8 cellular contexts compared by ENCODE assay signal in genomic region chr16:19113577-19114358, GRCh38. TPM values are rescaled to one million over a fixed set of nuclear protein-coding genes. Genes with fewer than 3 reads are reported as not detected.
A peak's percentile ranks its signal among the peaks of the same experiment; 100 is the strongest.
DNase-seq lines count a peak whose midpoint lies in the region; ATAC-seq, FAIRE-seq and TF ChIP-seq lines count a peak whose summit lies in the region.

ITPRIPL2 (plus strand) TSS chr16:19113964; CDS start chr16:19114462, 498 bp downstream.

- peaks cover 69% of the 10 kb centered on the region for H3K27me3 Mint-ChIP-seq in activated naive CD4-positive, alpha-beta T cell treated with anti-CD3 and anti-CD28 coated beads, Interleukin-2, amount 10 ng/mL, durations not matched to agents 7 days and 5 days
- no peaks in the 10 kb centered on the region for H3K27me3 Mint-ChIP-seq in nephron progenitor cell (ENCODE audit: low read depth, poor library complexity)

- CTCF ChIA-PET in activated naive CD4-positive, alpha-beta T cell treated with anti-CD3 and anti-CD28 coated beads, Interleukin-2, amount 10 ng/mL, durations not matched to agents 7 days and 5 days (lab: Charles Lee) = interaction anchor here (1.0 kb wide), 1 partner anchor 18 kb away, joined by 4 read pairs; no protein-coding TSS in a partner anchor

- H3K9me3 Mint-ChIP-seq in activated naive CD4-positive, alpha-beta T cell treated with anti-CD3 and anti-CD28 coated beads, Interleukin-2, amount 10 ng/mL, durations not matched to agents 7 days and 5 days = no peaks in the 10 kb centered on the region
- H3K9me3 Mint-ChIP-seq in nephron progenitor cell = no peaks in the 10 kb centered on the region

- peak within 1 kb of the TSS; percentile 62 for H3K4me3 ChIP-seq in GM06990 (replicated peaks; ENCODE audit: low read depth, low read length)

- H3K4me3 Mint-ChIP-seq in activated naive CD4-positive, alpha-beta T cell treated with anti-CD3 and anti-CD28 coated beads, Interleukin-2, amount 10 ng/mL, durations not matched to agents 7 days and 5 days = peak within 1 kb of the TSS; percentile 40
- peak within 1 kb of the TSS; percentile 78 for H3K4me3 Mint-ChIP-seq in nephron progenitor cell

- TF ChIP-seq CTCF in GM06990 (IDR thresholded peaks at IDR 0.05; ENCODE audit: insufficient read depth, low read length, poor library complexity, severe bottlenecking) (no peak), nephron progenitor cell (IDR thresholded peaks at IDR 0.05) (no peak)

- no peaks in the 10 kb centered on the region for H3K36me3 ChIP-seq in GM06990 (ENCODE audit: control insufficient read depth, insufficient read depth, low read length)

- FAIRE-seq in frontal cortex (lab: Jason Lieb, UNC) = no peak

- H3K27me3 ChIP-seq in GM06990 (replicated peaks; ENCODE audit: control insufficient read depth, insufficient read depth, low read length) = no peaks in the 10 kb centered on the region; the same call in 1 of the 2 replicates

- H3K36me3 Mint-ChIP-seq in activated naive CD4-positive, alpha-beta T cell treated with anti-CD3 and anti-CD28 coated beads, Interleukin-2, amount 10 ng/mL, durations not matched to agents 7 days and 5 days = no peaks in the 10 kb centered on the region
- peaks cover 5% of the 10 kb centered on the region for H3K36me3 Mint-ChIP-seq in nephron progenitor cell (ENCODE audit: low read depth)

- peaks cover 7% of the 10 kb centered on the region for H3K4me1 Mint-ChIP-seq in activated naive CD4-positive, alpha-beta T cell treated with anti-CD3 and anti-CD28 coated beads, Interleukin-2, amount 10 ng/mL, durations not matched to agents 7 days and 5 days
- peaks cover 39% of the 10 kb centered on the region for H3K4me1 Mint-ChIP-seq in nephron progenitor cell

- H3K27ac Mint-ChIP-seq in activated naive CD4-positive, alpha-beta T cell treated with anti-CD3 and anti-CD28 coated beads, Interleukin-2, amount 10 ng/mL, durations not matched to agents 7 days and 5 days = no peak within 1 kb of the TSS
- H3K27ac Mint-ChIP-seq in nephron progenitor cell = peak within 1 kb of the TSS; percentile 72

- no peak for ATAC-seq in HG02840 (IDR thresholded peaks at IDR 0.05; ENCODE audit: low FRiP score, unreplicated experiment)

- DNase-seq in 8988T (peak; percentile 75), GM06990 (ENCODE audit: extremely low read depth, insufficient read length) (peak; percentile 71), LoVo (ENCODE audit: low spot score) (peak; percentile 83), frontal cortex (ENCODE audit: low spot score in 2 of 2) (peak; percentile 60 to 73), nephron progenitor cell (peak; percentile 73)
- no peak for DNase-seq in activated naive CD4-positive, alpha-beta T cell treated with anti-CD3 and anti-CD28 coated beads, Interleukin-2, amount 10 ng/mL, durations not matched to agents 7 days and 5 days
- DNase-seq in stimulated activated naive CD4-positive, alpha-beta T cell treated with Interleukin-2 at 50 U/mL for 16 hours (lab: John Stamatoyannopoulos, UW) = no peak

RNA-seq across cellular contexts. Expression of gene ITPRIPL2, which starts in this region (rescaled TPM):
- total RNA-seq in frontal cortex = 3.3 TPM

Comparison
In these comparisons a context has a peak if more than half of its experiments do, and no peak if none do; other contexts are left out.
1. DNase-seq: peak in 8988T (single experiment), GM06990 (single experiment), LoVo (single experiment), frontal cortex (2 of 2) and nephron progenitor cell (single experiment); none in activated naive CD4-positive, alpha-beta T cell treated with anti-CD3 and anti-CD28 coated beads, Interleukin-2, amount 10 ng/mL, durations not matched to agents 7 days and 5 days (single experiment) and stimulated activated naive CD4-positive, alpha-beta T cell treated with Interleukin-2 at 50 U/mL for 16 hours (single experiment).